12 cellular contexts compared by ENCODE assay signal in genomic region chr9:94086468-94086867, GRCh38. TPM values are rescaled to one million over a fixed set of nuclear protein-coding genes. Genes with fewer than 3 reads are reported as not detected.
DNase-seq lines count a peak whose midpoint lies in the region; ATAC-seq and TF ChIP-seq lines count a peak whose summit lies in the region.
"Had no signal": no experiment of that assay in that cellular context is flagged by ENCODE, and none has a peak within 500 bp of the region (broad histone marks: within the 10 kb centered on the region; RNA-seq: fewer than 3 reads in every experiment).

No MANE protein-coding gene starts in this region.

- TF ChIP-seq CTCF in mammary epithelial cell (conservative IDR thresholded peaks at IDR 0.05 in 1 of 2, IDR thresholded peaks at IDR 0.05 in 1 of 2; ENCODE audit: extremely low read depth in 1 of 2, insufficient read depth in 1 of 2, low read depth in 1 of 2, low read length in 2 of 2) = no peak

- intact Hi-C loops in mammary epithelial cell (cut with micrococcal nuclease) = loop anchor here (2.0 kb wide), 1 partner anchor 80 kb away; no protein-coding TSS in a partner anchor
- intact Hi-C loops in activated CD4-positive, alpha-beta T cell treated with anti-CD3 and anti-CD28 coated beads for 36 hours (cut with DNase I, micrococcal nuclease) = no loop called here

- POLR2A ChIA-PET in activated CD4-positive, alpha-beta T cell treated with anti-CD3 and anti-CD28 coated beads for 36 hours (lab: Charles Lee) = no interaction called here

- H3K79me2 ChIP-seq in mammary epithelial cell (ENCODE audit: insufficient read depth, low read length) = no peaks in the 10 kb centered on the region

- BruUV-seq in mammary epithelial cell (replicated peaks; lab: Mats Ljungman, UMichigan) = no TSS peak

- dilution Hi-C loops in mammary epithelial cell (cut with HindIII; ENCODE audit: low sequenced_read_pairs) = no loop called here

- no peak overlapping the region for H2AFZ ChIP-seq in mammary epithelial cell (ENCODE audit: low read depth, low read length)

- peaks cover 1% of the 10 kb centered on the region for H3K4me1 Mint-ChIP-seq in activated CD4-positive, alpha-beta T cell treated with anti-CD3 and anti-CD28 coated beads for 36 hours

- H4K20me1 ChIP-seq in mammary epithelial cell (ENCODE audit: insufficient read depth, low read length) = no peaks in the 10 kb centered on the region

- H3K4me1 ChIP-seq in mammary epithelial cell (ENCODE audit: insufficient read depth, low read length) = peaks cover 9% of the 10 kb centered on the region
- peaks cover 22% of the 10 kb centered on the region for H3K4me1 ChIP-seq in HAP-1

- H3K27ac Mint-ChIP-seq in activated CD4-positive, alpha-beta T cell treated with anti-CD3 and anti-CD28 coated beads for 36 hours = no peak overlapping the region

- DNase-seq in EH (ENCODE audit: low read depth) (peak; percentile 78), NCI-H1105 treated with DMSO at 0.1 percent for 48 hours (lab: John Stamatoyannopoulos, UW) (peak; percentile 83), mammary epithelial cell (peak; percentile 76), lung microvascular endothelial cell (ENCODE audit: low read depth in 2 of 2) (peak; percentile 76 to 80), HAP-1 (ENCODE audit: low spot score in 2 of 2) (no peak)
- DNase-seq in stimulated activated naive CD4-positive, alpha-beta T cell (lab: John Stamatoyannopoulos, UW) = no peak
- no peak for DNase-seq in activated CD8-positive, alpha-beta memory T cell treated with anti-CD3 and anti-CD28 coated beads, Interleukin-2, amount 50 U/mL, for 4 hours
- no peak for DNase-seq in activated CD4-positive, alpha-beta T cell treated with anti-CD3 and anti-CD28 coated beads for 36 hours
- DNase-seq: activated T-cell treated with anti-CD3 and anti-CD28 coated beads, Interleukin-2, amount 50 U/mL, for 4 hours; heart right ventricle; SIG-M5; trophoblast cell had no signal

- H3K27me3 Mint-ChIP-seq in activated CD4-positive, alpha-beta T cell treated with anti-CD3 and anti-CD28 coated beads for 36 hours = no peaks in the 10 kb centered on the region

- H3K27me3 ChIP-seq in mammary epithelial cell (ENCODE audit: insufficient read depth, low read length) (no peaks in the 10 kb centered on the region), HAP-1 (ENCODE audit: low read depth) (no peaks in the 10 kb centered on the region)
- H3K27me3 ChIP-seq: heart right ventricle had no signal

- H3K9me3 ChIP-seq in mammary epithelial cell (replicated peaks; ENCODE audit: insufficient read depth, low read length) (no peaks in the 10 kb centered on the region), HAP-1 (no peaks in the 10 kb centered on the region)
- H3K9me3 ChIP-seq: heart right ventricle had no signal

- in situ Hi-C loops in mammary epithelial cell (cut with MboI; ENCODE audit: low sequenced_read_pairs in 2 of 2) = no loop called here
- in situ Hi-C loops in HAP-1 (cut with MboI; ENCODE audit: low sequenced_read_pairs) = no loop called here

- H3K9me3 Mint-ChIP-seq in activated CD4-positive, alpha-beta T cell treated with anti-CD3 and anti-CD28 coated beads for 36 hours (ENCODE audit: low read depth) = no peaks in the 10 kb centered on the region
- H3K9me3 Mint-ChIP-seq: activated T-cell treated with anti-CD3 and anti-CD28 coated beads, Interleukin-2, amount 50 U/mL, for 4 hours had no signal

- no peak for ATAC-seq in activated CD4-positive, alpha-beta T cell treated with anti-CD3 and anti-CD28 coated beads for 36 hours
- ATAC-seq: activated T-cell treated with anti-CD3 and anti-CD28 coated beads, Interleukin-2, amount 50 U/mL, for 4 hours had no signal

- H3K36me3 Mint-ChIP-seq in activated CD4-positive, alpha-beta T cell treated with anti-CD3 and anti-CD28 coated beads for 36 hours (ENCODE audit: low read depth) = peaks cover 7% of the 10 kb centered on the region

- 9% methylated on average over 2 of the region's 2 CpGs for whole genome bisulfite sequencing in mammary epithelial cell (ENCODE audit: low coverage, missing lambda C conversion rate)

- no peak overlapping the region for H3K4me3 Mint-ChIP-seq in activated CD4-positive, alpha-beta T cell treated with anti-CD3 and anti-CD28 coated beads for 36 hours
- H3K4me3 Mint-ChIP-seq: activated T-cell treated with anti-CD3 and anti-CD28 coated beads, Interleukin-2, amount 50 U/mL, for 4 hours had no signal

- H3K27ac ChIP-seq in mammary epithelial cell (ENCODE audit: insufficient read depth, low read depth, low read length) = no peak overlapping the region
- H3K27ac ChIP-seq: heart right ventricle had no signal

- H3K4me2 ChIP-seq in mammary epithelial cell (ENCODE audit: insufficient read depth, low read depth, low read length) = no peak overlapping the region

- H3K36me3 ChIP-seq in mammary epithelial cell (ENCODE audit: insufficient read depth, low read length) (no peaks in the 10 kb centered on the region), HAP-1 (replicated peaks) (no peaks in the 10 kb centered on the region)

- H3K4me3 ChIP-seq in mammary epithelial cell (replicated peaks in 1 of 3; ENCODE audit: insufficient read depth in 1 of 3, low read depth in 2 of 3, low read length in 3 of 3) (no peak overlapping the region), HAP-1 (no peak overlapping the region)
- H3K4me3 ChIP-seq: heart right ventricle had no signal

- CTCF ChIA-PET in mammary epithelial cell (lab: Charles Lee; ENCODE audit: low non-redundant PET) = no interaction called here
- CTCF ChIA-PET in activated CD4-positive, alpha-beta T cell treated with anti-CD3 and anti-CD28 coated beads for 36 hours (lab: Charles Lee) = interaction anchor here (1.5 to 1.7 kb wide), 2 partner anchors 21 to 126 kb away, joined by 4 read pairs; no protein-coding TSS in a partner anchor

- H3K9ac ChIP-seq in mammary epithelial cell (ENCODE audit: insufficient read depth, low read length) = no peak overlapping the region

RNA-seq across cellular contexts. Expression of gene PTPDC1, which starts 2.2 kb away (rescaled TPM):
- total RNA-seq in mammary epithelial cell (10 to 100 TPM in 1 of 2 donors, 1 to 10 TPM in 1; 7.5 to 12.8 TPM), lung microvascular endothelial cell (3.0 and 3.5 TPM in 2 replicates)
- 4.1 TPM for polyA plus RNA-seq in mammary epithelial cell
- 9.8 TPM for polyA minus RNA-seq in mammary epithelial cell
- 1 to 10 TPM; 5.4 to 5.6 TPM for total RNA-seq in activated CD4-positive, alpha-beta T cell treated with anti-CD3 and anti-CD28 coated beads for 36 hours

Comparison
In these comparisons a context has a peak if more than half of its experiments do, and no peak if none do; other contexts are left out.
1. DNase-seq: peak in EH (single experiment), NCI-H1105 treated with DMSO at 0.1 percent for 48 hours (single experiment), mammary epithelial cell (single experiment) and lung microvascular endothelial cell (2 of 2); none in HAP-1 (0 of 2), stimulated activated naive CD4-positive, alpha-beta T cell (0 of 6), activated CD8-positive, alpha-beta memory T cell treated with anti-CD3 and anti-CD28 coated beads, Interleukin-2, amount 50 U/mL, for 4 hours (single experiment) and activated CD4-positive, alpha-beta T cell treated with anti-CD3 and anti-CD28 coated beads for 36 hours (single experiment).